14 cellular contexts compared by ENCODE assay signal in genomic region chr17:49278076-49278475, GRCh38. TPM values are rescaled to one million over a fixed set of nuclear protein-coding genes. Genes with fewer than 3 reads are reported as not detected.
DNase-seq lines count a peak whose midpoint lies in the region; ATAC-seq and TF ChIP-seq lines count a peak whose summit lies in the region.
"Had no signal": no experiment of that assay in that cellular context is flagged by ENCODE, and none has a peak within 500 bp of the region (broad histone marks: within the 10 kb centered on the region; RNA-seq: fewer than 3 reads in every experiment).

No MANE protein-coding gene starts in this region.

- TF ChIP-seq CTCF in Calu3 (IDR thresholded peaks at IDR 0.05; ENCODE audit: unreplicated experiment), result no peak
- no peak for TF ChIP-seq CTCF in endodermal cell (conservative IDR thresholded peaks at IDR 0.05)
- no peak for TF ChIP-seq CTCF in right lobe of liver (IDR thresholded peaks at IDR 0.05)
- TF ChIP-seq CTCF in glutamatergic neuron (IDR thresholded peaks at IDR 0.05; ENCODE audit: partially characterized antibody, unreplicated experiment), result no peak

- H3K9me3 ChIP-seq in Karpas-422 (ENCODE audit: low read length) (no peaks in the 10 kb centered on the region), endodermal cell (ENCODE audit: control insufficient read depth, low read length) (no peaks in the 10 kb centered on the region), right lobe of liver (no peaks in the 10 kb centered on the region)

- H3K4me3 ChIP-seq in Karpas-422 (ENCODE audit: low read length) (no peak overlapping the region), endodermal cell (ENCODE audit: low read length) (no peak overlapping the region), right lobe of liver (no peak overlapping the region)
- H3K4me3 ChIP-seq: BLaER1 treated with 17β-estradiol and CSF1 and Interleukin-3, amounts not matched to agents 10 nM and 100 nM had no signal

- CTCF ChIA-PET in Calu3 (lab: Charles Lee), result interaction anchor here (0.9 kb wide), 1 partner anchor 13 kb away, joined by 4 read pairs; no protein-coding TSS in a partner anchor

- ATAC-seq in right lobe of liver (no peak), HG02884 (IDR thresholded peaks at IDR 0.05; ENCODE audit: unreplicated experiment) (no peak), HG02970 (IDR thresholded peaks at IDR 0.05; ENCODE audit: low FRiP score, unreplicated experiment) (no peak)

- no peak for TF ChIP-seq POLR2A in right lobe of liver (IDR thresholded peaks at IDR 0.05)

- peak overlapping the region; percentile 27 for H3K4me2 ChIP-seq in Karpas-422 (ENCODE audit: low read depth, low read length, poor library complexity, severe bottlenecking)
- H3K4me2 ChIP-seq: BLaER1 treated with 17β-estradiol and CSF1 and Interleukin-3, amounts not matched to agents 10 nM and 100 nM had no signal

- no peaks in the 10 kb centered on the region for H3K79me2 ChIP-seq in Karpas-422 (ENCODE audit: low read length)

- H3K4me1 ChIP-seq in Karpas-422 (ENCODE audit: low read length), result peaks cover 11% of the 10 kb centered on the region
- H3K4me1 ChIP-seq in endodermal cell (ENCODE audit: control insufficient read depth, insufficient read depth, low read length), result no peaks in the 10 kb centered on the region
- H3K4me1 ChIP-seq in right lobe of liver, result no peaks in the 10 kb centered on the region

- DNase-seq in Calu3, result no peak
- DNase-seq in Karpas-422, result no peak
- DNase-seq in endodermal cell, result peak; percentile 62
- DNase-seq in right lobe of liver, result peak in 2 of 3 donors; percentile 19 to 24
- DNase-seq in glutamatergic neuron, result no peak
- DNase-seq in NCI-H1105 treated with DMSO at 0.1 percent for 48 hours (lab: John Stamatoyannopoulos, UW), result no peak
- DNase-seq: 8988T; AML-193; CD4-positive, alpha-beta T cell; DND-41; GDM1 had no signal

- no peak overlapping the region for H2AFZ ChIP-seq in Karpas-422 (ENCODE audit: low read length)

- H3K36me3 ChIP-seq in Karpas-422 (ENCODE audit: insufficient read depth, low read length) (no peaks in the 10 kb centered on the region), endodermal cell (ENCODE audit: control insufficient read depth, insufficient read depth, low read length) (no peaks in the 10 kb centered on the region), right lobe of liver (no peaks in the 10 kb centered on the region)
- H3K36me3 ChIP-seq: BLaER1 treated with 17β-estradiol and CSF1 and Interleukin-3, amounts not matched to agents 10 nM and 100 nM had no signal

- 66 to 90% methylated on average over 2 to 3 of the region's 3 CpGs for WGBS in endodermal cell (ENCODE audit: insufficient coverage in 1 of 2, insufficient read length in 1 of 2), 2 experiments
- 37% methylated on average over 3 of the region's 3 CpGs for WGBS in right lobe of liver (ENCODE audit: insufficient coverage, low coverage, low lambda C conversion rate, missing lambda C conversion rate)

- no peaks in the 10 kb centered on the region for H3K9me2 ChIP-seq in Karpas-422 (replicated peaks; ENCODE audit: insufficient read depth, low read length)

- H3K4me3 Mint-ChIP-seq in Calu3 (ENCODE audit: low read depth, unreplicated experiment), result peak overlapping the region; percentile 25
- no peak overlapping the region for H3K4me3 Mint-ChIP-seq in endodermal cell
- H3K4me3 Mint-ChIP-seq in glutamatergic neuron (ENCODE audit: unreplicated experiment), result no peak overlapping the region
- H3K4me3 Mint-ChIP-seq: CD4-positive, alpha-beta T cell had no signal

- peaks cover 2% of the 10 kb centered on the region for H3K9me3 Mint-ChIP-seq in Calu3 (ENCODE audit: low read depth, unreplicated experiment)
- no peaks in the 10 kb centered on the region for H3K9me3 Mint-ChIP-seq in endodermal cell
- no peaks in the 10 kb centered on the region for H3K9me3 Mint-ChIP-seq in glutamatergic neuron (ENCODE audit: unreplicated experiment)
- H3K9me3 Mint-ChIP-seq: CD4-positive, alpha-beta T cell had no signal

- H3K4me1 Mint-ChIP-seq in Calu3 (ENCODE audit: low read depth, unreplicated experiment), result peaks cover 12% of the 10 kb centered on the region
- H3K4me1 Mint-ChIP-seq in endodermal cell, result peaks cover 5% of the 10 kb centered on the region
- H3K4me1 Mint-ChIP-seq in glutamatergic neuron (ENCODE audit: low read depth, unreplicated experiment), result no peaks in the 10 kb centered on the region

- intact Hi-C loops in Calu3 (cut with micrococcal nuclease; ENCODE audit: unreplicated experiment) (no loop called here), right lobe of liver (cut with DNase I) (no loop called here)

- H3K36me3 Mint-ChIP-seq in Calu3 (ENCODE audit: insufficient read depth, unreplicated experiment) (peaks cover 6% of the 10 kb centered on the region), endodermal cell (ENCODE audit: low read depth) (no peaks in the 10 kb centered on the region), glutamatergic neuron (ENCODE audit: unreplicated experiment) (no peaks in the 10 kb centered on the region)

- H3K27me3 Mint-ChIP-seq in Calu3 (ENCODE audit: unreplicated experiment), result no peaks in the 10 kb centered on the region
- H3K27me3 Mint-ChIP-seq in endodermal cell (ENCODE audit: insufficient read depth), result no peaks in the 10 kb centered on the region
- H3K27me3 Mint-ChIP-seq in glutamatergic neuron (ENCODE audit: unreplicated experiment), result no peaks in the 10 kb centered on the region

- H4K20me1 ChIP-seq in Karpas-422 (ENCODE audit: insufficient read depth, low read depth, low read length), result no peaks in the 10 kb centered on the region
- H4K20me1 ChIP-seq: BLaER1 treated with 17β-estradiol and CSF1 and Interleukin-3, amounts not matched to agents 10 nM and 100 nM had no signal

- H3K27me3 ChIP-seq in Karpas-422 (ENCODE audit: low read length), result no peaks in the 10 kb centered on the region
- H3K27me3 ChIP-seq in endodermal cell (ENCODE audit: control insufficient read depth, insufficient read depth, low read length, poor library complexity, severe bottlenecking), result no peaks in the 10 kb centered on the region
- H3K27me3 ChIP-seq in right lobe of liver, result no peaks in the 10 kb centered on the region
- H3K27me3 ChIP-seq: BLaER1 treated with 17β-estradiol and CSF1 and Interleukin-3, amounts not matched to agents 10 nM and 100 nM had no signal

- no peak overlapping the region; the same call in 1 of the 2 replicates for H3K9ac ChIP-seq in Karpas-422 (ENCODE audit: low read length)
- no peak overlapping the region for H3K9ac ChIP-seq in endodermal cell (ENCODE audit: extremely low read depth, low read length, poor library complexity, severe bottlenecking)
- H3K9ac ChIP-seq: BLaER1 treated with 17β-estradiol and CSF1 and Interleukin-3, amounts not matched to agents 10 nM and 100 nM had no signal

- no peak overlapping the region for H3K27ac Mint-ChIP-seq in Calu3 (ENCODE audit: unreplicated experiment)
- no peak overlapping the region for H3K27ac Mint-ChIP-seq in endodermal cell
- no peak overlapping the region for H3K27ac Mint-ChIP-seq in glutamatergic neuron (ENCODE audit: unreplicated experiment)
- H3K27ac Mint-ChIP-seq: CD4-positive, alpha-beta T cell had no signal

- H3K27ac ChIP-seq in Karpas-422 (ENCODE audit: low read length) (no peak overlapping the region), endodermal cell (ENCODE audit: low read depth, low read length) (no peak overlapping the region), right lobe of liver (no peak overlapping the region)
- H3K27ac ChIP-seq: BLaER1 treated with 17β-estradiol and CSF1 and Interleukin-3, amounts not matched to agents 10 nM and 100 nM had no signal

- BruUV-seq in Calu3 (replicated peaks; lab: Mats Ljungman, UMichigan), result no TSS peak

RNA-seq across cellular contexts. Expression of gene PHOSPHO1, which starts 47.5 kb away (rescaled TPM):
- total RNA-seq in Calu3 (2022) (not detected in 2 replicates), endodermal cell (1 to 10 TPM in 1 of 2 donors, under 1 TPM in 1; 0.82 to 1.3 TPM), right lobe of liver (under 1 TPM in 4 of 6 experiments, not detected in 2; 0.16 to 0.71 (median 0.41) TPM), glutamatergic neuron (ENCODE audit: unreplicated experiment) (0.22 TPM)
- total RNA-seq in Karpas-422 (2014; rRNA removed; shearing (Covaris generic); ENCODE audit: low replicate concordance), result 2.3 TPM in 1 of 2 replicates, not detected in the other
- polyA plus RNA-seq in endodermal cell (2013, experiment 1 of 2), result 0.43 TPM
- 0.87 TPM for polyA plus RNA-seq in endodermal cell (2013, experiment 2 of 2)
- total RNA-seq: CD4-positive, alpha-beta T cell had no signal

Comparison
In these comparisons a context has a peak if more than half of its experiments do, and no peak if none do; other contexts are left out.
1. DNase-seq: peak in endodermal cell (single experiment) and right lobe of liver (2 of 3); none in Calu3 (single experiment), Karpas-422 (single experiment), glutamatergic neuron (single experiment) and NCI-H1105 treated with DMSO at 0.1 percent for 48 hours (single experiment).